In genomic region chr3:31004025-31004678, GRCh38 we compare ENCODE assay signal across 1 cellular context.
TF ChIP-seq lines count a peak whose summit lies in the region.

No MANE protein-coding gene starts in this region.

TF ChIP-seq in GM12878, 131 proteins besides CTCF, POLR2A, EP300 and RAD21 (continued from another document):
- TF ChIP-seq, protein P1, sequence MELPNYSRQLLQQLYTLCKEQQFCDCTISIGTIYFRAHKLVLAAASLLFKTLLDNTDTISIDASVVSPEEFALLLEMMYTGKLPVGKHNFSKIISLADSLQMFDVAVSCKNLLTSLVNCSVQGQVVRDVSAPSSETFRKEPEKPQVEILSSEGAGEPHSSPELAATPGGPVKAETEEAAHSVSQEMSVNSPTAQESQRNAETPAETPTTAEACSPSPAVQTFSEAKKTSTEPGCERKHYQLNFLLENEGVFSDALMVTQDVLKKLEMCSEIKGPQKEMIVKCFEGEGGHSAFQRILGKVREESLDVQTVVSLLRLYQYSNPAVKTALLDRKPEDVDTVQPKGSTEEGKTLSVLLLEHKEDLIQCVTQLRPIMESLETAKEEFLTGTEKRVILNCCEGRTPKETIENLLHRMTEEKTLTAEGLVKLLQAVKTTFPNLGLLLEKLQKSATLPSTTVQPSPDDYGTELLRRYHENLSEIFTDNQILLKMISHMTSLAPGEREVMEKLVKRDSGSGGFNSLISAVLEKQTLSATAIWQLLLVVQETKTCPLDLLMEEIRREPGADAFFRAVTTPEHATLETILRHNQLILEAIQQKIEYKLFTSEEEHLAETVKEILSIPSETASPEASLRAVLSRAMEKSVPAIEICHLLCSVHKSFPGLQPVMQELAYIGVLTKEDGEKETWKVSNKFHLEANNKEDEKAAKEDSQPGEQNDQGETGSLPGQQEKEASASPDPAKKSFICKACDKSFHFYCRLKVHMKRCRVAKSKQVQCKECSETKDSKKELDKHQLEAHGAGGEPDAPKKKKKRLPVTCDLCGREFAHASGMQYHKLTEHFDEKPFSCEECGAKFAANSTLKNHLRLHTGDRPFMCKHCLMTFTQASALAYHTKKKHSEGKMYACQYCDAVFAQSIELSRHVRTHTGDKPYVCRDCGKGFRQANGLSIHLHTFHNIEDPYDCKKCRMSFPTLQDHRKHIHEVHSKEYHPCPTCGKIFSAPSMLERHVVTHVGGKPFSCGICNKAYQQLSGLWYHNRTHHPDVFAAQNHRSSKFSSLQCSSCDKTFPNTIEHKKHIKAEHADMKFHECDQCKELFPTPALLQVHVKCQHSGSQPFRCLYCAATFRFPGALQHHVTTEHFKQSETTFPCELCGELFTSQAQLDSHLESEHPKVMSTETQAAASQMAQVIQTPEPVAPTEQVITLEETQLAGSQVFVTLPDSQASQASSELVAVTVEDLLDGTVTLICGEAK (IDR thresholded peaks at IDR 0.05; ENCODE audit: borderline replicate concordance), result no peak
- no peak for TF ChIP-seq BCLAF1 (IDR thresholded peaks at IDR 0.05)
- TF ChIP-seq MXI1 (IDR thresholded peaks at IDR 0.05; ENCODE audit: low read depth, low read length), result no peak
- TF ChIP-seq FOXM1 (IDR thresholded peaks at IDR 0.05; ENCODE audit: low read depth, low read length), result no peak
- no peak for TF ChIP-seq IRF5 (IDR thresholded peaks at IDR 0.05; ENCODE audit: borderline replicate concordance)
